In the genomic region with DNA sequence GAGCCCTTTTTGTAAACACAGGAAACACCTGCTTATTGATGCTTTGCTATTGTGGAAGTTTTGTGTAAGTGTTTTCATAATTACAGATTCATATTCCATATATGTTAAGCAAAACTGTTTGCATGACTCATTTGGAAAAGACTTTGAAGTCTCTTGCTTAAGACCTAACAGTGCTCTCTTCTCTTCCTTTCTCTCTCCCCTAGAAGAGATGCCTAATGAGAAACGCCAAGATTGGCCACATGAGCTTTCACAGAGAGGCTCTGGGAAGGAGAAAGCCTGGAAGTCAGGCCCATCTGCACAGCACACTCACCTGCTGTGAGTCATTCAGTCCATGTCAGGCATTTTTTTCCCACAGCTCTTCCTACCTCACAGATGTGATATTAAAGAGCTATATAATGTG, we compare ENCODE assay signal across 13 cellular contexts.
DNase-seq lines count a peak whose midpoint lies in the region; ATAC-seq, FAIRE-seq and TF ChIP-seq lines count a peak whose summit lies in the region.
"Had no signal": no experiment of that assay in that cellular context is flagged by ENCODE, and none has a peak within 500 bp of the region (broad histone marks: within the 10 kb centered on the region; RNA-seq: fewer than 3 reads in every experiment).

No MANE protein-coding gene starts in this region.

- H3K9me3 Mint-ChIP-seq in chondrocyte (ENCODE audit: low read depth), result peaks cover 3% of the 10 kb centered on the region
- H3K9me3 Mint-ChIP-seq: activated naive CD8-positive, alpha-beta T cell treated with anti-CD3 and anti-CD28 coated beads, Interleukin-2, amount 10 ng/mL, durations not matched to agents 7 days and 5 days; IgD-negative memory B cell had no signal

- H3K4me3 ChIP-seq in K562, result no peak overlapping the region
- no peak overlapping the region for H3K4me3 ChIP-seq in HepG2 (replicated peaks in 1 of 3; ENCODE audit: insufficient read depth in 1 of 3, low read depth in 2 of 3, low read length in 3 of 3)
- H3K4me3 ChIP-seq in spleen, result no peak overlapping the region

- no peaks in the 10 kb centered on the region for H3K4me1 ChIP-seq in K562 (replicated peaks in 1 of 2; ENCODE audit: control insufficient read depth in 2 of 2, insufficient read depth in 2 of 2, low read length in 2 of 2)
- peaks cover 19% of the 10 kb centered on the region; the same call in 1 of the 2 replicates for H3K4me1 ChIP-seq in HepG2 (ENCODE audit: insufficient read depth, low read length)
- no peaks in the 10 kb centered on the region for H3K4me1 ChIP-seq in spleen

- POLR2A ChIA-PET in K562 (lab: Yijun Ruan, JAX) (interaction anchor here (1.9 to 2.1 kb wide), 2 partner anchors 10 to 19 kb away, joined by 5 to 6 read pairs; no protein-coding TSS in a partner anchor), HepG2 (lab: Yijun Ruan, JAX) (interaction anchor here (0.6 kb wide), 1 partner anchor 35 kb away, joined by 3 read pairs; no protein-coding TSS in a partner anchor)

- no peak for TF ChIP-seq RAD21 in K562 (CRISPR knock-in tag; conservative IDR thresholded peaks at IDR 0.05 in 1 of 2, IDR thresholded peaks at IDR 0.05 in 1 of 2)
- TF ChIP-seq RAD21 in HepG2 (CRISPR knock-in tag; IDR thresholded peaks at IDR 0.05), result no peak

- H3K27me3 Mint-ChIP-seq in chondrocyte (ENCODE audit: low read depth), result no peaks in the 10 kb centered on the region
- H3K27me3 Mint-ChIP-seq: activated naive CD8-positive, alpha-beta T cell treated with anti-CD3 and anti-CD28 coated beads, Interleukin-2, amount 10 ng/mL, durations not matched to agents 7 days and 5 days had no signal

- no peak overlapping the region for H3K4me2 ChIP-seq in K562 (ENCODE audit: insufficient read depth, low read length)
- no peak overlapping the region for H3K4me2 ChIP-seq in HepG2 (ENCODE audit: low read depth, low read length)

- H3K36me3 ChIP-seq in K562 (ENCODE audit: control insufficient read depth, insufficient read depth, low read length) (no peaks in the 10 kb centered on the region), HepG2 (replicated peaks in 1 of 2; ENCODE audit: control insufficient read depth in 1 of 2, insufficient read depth in 2 of 2, low read length in 2 of 2) (no peaks in the 10 kb centered on the region), spleen (no peaks in the 10 kb centered on the region)

- no peaks in the 10 kb centered on the region for H3K36me3 Mint-ChIP-seq in chondrocyte (ENCODE audit: low read depth)
- H3K36me3 Mint-ChIP-seq: activated naive CD8-positive, alpha-beta T cell treated with anti-CD3 and anti-CD28 coated beads, Interleukin-2, amount 10 ng/mL, durations not matched to agents 7 days and 5 days; IgD-negative memory B cell had no signal

- no peak overlapping the region for H3K4me3 Mint-ChIP-seq in chondrocyte (ENCODE audit: unreplicated experiment)
- H3K4me3 Mint-ChIP-seq: activated naive CD8-positive, alpha-beta T cell treated with anti-CD3 and anti-CD28 coated beads, Interleukin-2, amount 10 ng/mL, durations not matched to agents 7 days and 5 days; IgD-negative memory B cell had no signal

- no peak for TF ChIP-seq CTCF in K562 (IDR thresholded peaks at IDR 0.05 in 2 of 3, conservative IDR thresholded peaks at IDR 0.05 in 1 of 3; ENCODE audit: insufficient read depth in 2 of 3, low read depth in 1 of 3, low read length in 3 of 3)
- no peak for TF ChIP-seq CTCF in HepG2 (CRISPR knock-in tag; IDR thresholded peaks at IDR 0.05)
- TF ChIP-seq CTCF in spleen (IDR thresholded peaks at IDR 0.05 in 8 of 11, conservative IDR thresholded peaks at IDR 0.05 in 3 of 11), result no peak
- no peak for TF ChIP-seq CTCF in chondrocyte (IDR thresholded peaks at IDR 0.05)

- BruUV-seq in K562 (replicated peaks; lab: Mats Ljungman, UMichigan) (no TSS peak), HepG2 (replicated peaks; lab: Mats Ljungman, UMichigan) (no TSS peak)

- no peaks in the 10 kb centered on the region for H4K20me1 ChIP-seq in K562 (replicated peaks; ENCODE audit: control insufficient read depth, insufficient read depth, low read length)
- no peaks in the 10 kb centered on the region for H4K20me1 ChIP-seq in HepG2 (ENCODE audit: insufficient read depth, low read length)

- in situ Hi-C loops in K562 (cut with MboI) (no loop called here), HepG2 (cut with HindIII; ENCODE audit: extremely low pct_ligation_motif_present, low pct_unique_long_range_greater_than_20kb) (no loop called here)

- TF ChIP-seq EP300 in K562 (IDR thresholded peaks at IDR 0.05; ENCODE audit: low read length) (no peak), HepG2 (IDR thresholded peaks at IDR 0.05; ENCODE audit: low read depth in 2 of 2, low read length in 2 of 2) (no peak), HepG2 (CRISPR knock-in tag; IDR thresholded peaks at IDR 0.05; ENCODE audit: borderline replicate concordance) (no peak)

- TF ChIP-seq POLR2A in K562 (conservative IDR thresholded peaks at IDR 0.05) (no peak), HepG2 (IDR thresholded peaks at IDR 0.05; ENCODE audit: insufficient read depth in 1 of 2, low read depth in 2 of 2, low read length in 2 of 2) (no peak), spleen (IDR thresholded peaks at IDR 0.05) (no peak)

- H3K27me3 ChIP-seq in K562 (ENCODE audit: control insufficient read depth in 2 of 2, insufficient read depth in 2 of 2, low read length in 2 of 2) (no peaks in the 10 kb centered on the region), HepG2 (ENCODE audit: control insufficient read depth in 1 of 2, insufficient read depth in 2 of 2, low read length in 2 of 2) (no peaks in the 10 kb centered on the region), spleen (replicated peaks in 1 of 7) (no peaks in the 10 kb centered on the region)

- H3K27ac ChIP-seq in K562 (ENCODE audit: extremely low read depth, low read depth, low read length) (no peak overlapping the region), HepG2 (ENCODE audit: extremely low read length, insufficient read depth, low read length) (no peak overlapping the region), spleen (no peak overlapping the region)

- ATAC-seq in GM19351 (IDR thresholded peaks at IDR 0.05; ENCODE audit: unreplicated experiment) (peak; percentile 43), K562 (peak; percentile 49), HepG2 (no peak; the same call in 2 of the 3 replicates), HG03571 (IDR thresholded peaks at IDR 0.05; ENCODE audit: unreplicated experiment) (no peak)

- FAIRE-seq in K562 (lab: Jason Lieb, UNC) (no peak), HepG2 (lab: Jason Lieb, UNC) (no peak)

- no peaks in the 10 kb centered on the region for H3K9me1 ChIP-seq in K562 (ENCODE audit: control insufficient read depth, insufficient read depth, low read length)

- no peak overlapping the region for H3K27ac Mint-ChIP-seq in chondrocyte (ENCODE audit: unreplicated experiment)
- H3K27ac Mint-ChIP-seq: activated naive CD8-positive, alpha-beta T cell treated with anti-CD3 and anti-CD28 coated beads, Interleukin-2, amount 10 ng/mL, durations not matched to agents 7 days and 5 days; IgD-negative memory B cell had no signal

- WGBS in K562 (ENCODE audit: insufficient coverage, low coverage, missing lambda C conversion rate), result 0% methylated on average over 1 of the region's 1 CpG
- WGBS in HepG2 (ENCODE audit: low lambda C conversion rate), result 10% methylated on average over 1 of the region's 1 CpG
- WGBS in spleen, 5 donors, result 26 to 52% (median 40%) methylated on average over 1 of the region's 1 CpG

- peaks cover 39% of the 10 kb centered on the region for H3K4me1 Mint-ChIP-seq in chondrocyte (ENCODE audit: low read depth)
- H3K4me1 Mint-ChIP-seq: activated naive CD8-positive, alpha-beta T cell treated with anti-CD3 and anti-CD28 coated beads, Interleukin-2, amount 10 ng/mL, durations not matched to agents 7 days and 5 days; IgD-negative memory B cell had no signal

- H2AFZ ChIP-seq in K562 (ENCODE audit: low read depth, low read length) (no peak overlapping the region), HepG2 (ENCODE audit: low read length) (no peak overlapping the region)

- no peaks in the 10 kb centered on the region for H3K79me2 ChIP-seq in K562 (ENCODE audit: control insufficient read depth, insufficient read depth, low read length)
- no peaks in the 10 kb centered on the region for H3K79me2 ChIP-seq in HepG2 (ENCODE audit: insufficient read depth, low read length)

- CTCF ChIA-PET in K562 (lab: Yijun Ruan, JAX; ENCODE audit: low intra/inter-chr PET ratio), result no interaction called here
- CTCF ChIA-PET in HepG2 (lab: Yijun Ruan, JAX; ENCODE audit: low intra/inter-chr PET ratio, low total read pairs), result no interaction called here

- intact Hi-C loops in K562 (cut with micrococcal nuclease) (no loop called here), HepG2 (cut with micrococcal nuclease; ENCODE audit: unreplicated experiment) (no loop called here), spleen (cut with DNase I; ENCODE audit: low total_unique reads) (no loop called here)

- H3K9me3 ChIP-seq in K562 (replicated peaks; ENCODE audit: control insufficient read depth, insufficient read depth, low read depth, low read length) (no peaks in the 10 kb centered on the region), HepG2 (ENCODE audit: low read length) (no peaks in the 10 kb centered on the region), spleen (no peaks in the 10 kb centered on the region)

- H3K9ac ChIP-seq in K562 (ENCODE audit: insufficient read depth in 1 of 2, low read depth in 2 of 2, low read length in 2 of 2) (no peak overlapping the region), HepG2 (ENCODE audit: insufficient read depth, low read depth, low read length) (no peak overlapping the region)

- DNase-seq in NCI-H1105 (lab: John Stamatoyannopoulos, UW), result peak; percentile 18
- DNase-seq in K562 (ENCODE audit: extremely low read depth in 1 of 4, low spot score in 3 of 4), result no peak
- DNase-seq in HepG2 (ENCODE audit: low spot score), result no peak
- DNase-seq in spleen, result no peak
- no peak for DNase-seq in chondrocyte (ENCODE audit: low spot score)
- DNase-seq in NCI-H2196 (lab: John Stamatoyannopoulos, UW; ENCODE audit: unreplicated experiment), result no peak
- DNase-seq: activated CD8-positive, alpha-beta memory T cell treated with anti-CD3 and anti-CD28 coated beads for 24 hours; activated naive CD8-positive, alpha-beta T cell treated with anti-CD3 and anti-CD28 coated beads, Interleukin-2, amount 10 ng/mL, durations not matched to agents 7 days and 5 days; left cardiac atrium; NCI-H774 had no signal

TF ChIP-seq in HepG2, 621 proteins besides CTCF, POLR2A, EP300 and RAD21 (continues in another document):
- TF ChIP-seq, protein P1, sequence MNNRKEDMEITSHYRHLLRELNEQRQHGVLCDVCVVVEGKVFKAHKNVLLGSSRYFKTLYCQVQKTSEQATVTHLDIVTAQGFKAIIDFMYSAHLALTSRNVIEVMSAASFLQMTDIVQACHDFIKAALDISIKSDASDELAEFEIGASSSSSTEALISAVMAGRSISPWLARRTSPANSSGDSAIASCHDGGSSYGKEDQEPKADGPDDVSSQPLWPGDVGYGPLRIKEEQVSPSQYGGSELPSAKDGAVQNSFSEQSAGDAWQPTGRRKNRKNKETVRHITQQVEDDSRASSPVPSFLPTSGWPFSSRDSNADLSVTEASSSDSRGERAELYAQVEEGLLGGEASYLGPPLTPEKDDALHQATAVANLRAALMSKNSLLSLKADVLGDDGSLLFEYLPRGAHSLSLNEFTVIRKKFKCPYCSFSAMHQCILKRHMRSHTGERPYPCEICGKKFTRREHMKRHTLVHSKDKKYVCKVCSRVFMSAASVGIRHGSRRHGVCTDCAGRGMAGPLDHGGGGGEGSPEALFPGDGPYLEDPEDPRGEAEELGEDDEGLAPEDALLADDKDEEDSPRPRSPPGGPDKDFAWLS (CRISPR knock-in tag; IDR thresholded peaks at IDR 0.05; ENCODE audit: borderline replicate concordance), result no peak

Comparison
In these comparisons a context has a peak if more than half of its experiments do, and no peak if none do; other contexts are left out.
1. ATAC-seq: peak in GM19351 (single experiment) and K562 (single experiment); none in HepG2 (single experiment) and HG03571 (single experiment).